ENCODE assay signal across 28 cellular contexts in genomic region chr10:85032981-85033380, GRCh38.
"Had no signal": no experiment of that assay in that cellular context is flagged by ENCODE, and none has a peak within 500 bp of the region (broad histone marks: within the 10 kb centered on the region; RNA-seq: fewer than 3 reads in every experiment).

No MANE protein-coding gene starts in this region.

- H3K9me3 ChIP-seq: lower lobe of right lung, neutrophil, testis, upper lobe of right lung had no signal

- DNase-seq: hypothalamus; immature natural killer cell; kidney; left colon; left lung; lower lobe of right lung; mesendoderm; naive B cell; natural killer cell; nephron progenitor cell; occipital lobe; retina; right cardiac atrium; stimulated activated CD4-positive, alpha-beta T cell treated with anti-CD3 and anti-CD28 coated beads, Interleukin-12 subunit alpha, Interleukin-12 subunit beta, amount 100 ng/mL, for 4 hours; stimulated activated CD4-positive, alpha-beta T cell treated with anti-CD3 and anti-CD28 coated beads, Interleukin-15, amount 100 ng/mL, for 24 hours; stimulated activated CD4-positive, alpha-beta T cell treated with anti-CD3 and anti-CD28 coated beads, Interleukin-2, amount 100 ng/mL, for 24 hours; stimulated activated CD4-positive, alpha-beta T cell treated with anti-CD3 and anti-CD28 coated beads, Interleukin-4, amount 100 ng/mL, for 1 hour; stimulated activated naive B cell treated with anti-CD40 and anti-IgM and Interleukin-4, amounts not matched to agents 10 μg/mL and 1 μg/mL and 100 μg/mL, for 72 hours; stimulated activated naive CD8-positive, alpha-beta T cell treated with anti-CD3 and anti-CD28 coated beads, Interleukin-15, Interleukin-2, amounts not matched to agents 100 U/mL and 50 U/mL, for 24 hours; stomach; testis; tibial artery; trophoblast cell; upper lobe of right lung had no signal

- H3K27ac ChIP-seq: left lung, lower lobe of right lung, neural progenitor cell, neutrophil, parathyroid adenoma, skin epidermis, stomach, testis, tibial artery, upper lobe of right lung had no signal

- H3K4me3 ChIP-seq: left lung, lower lobe of right lung, neural progenitor cell, skin epidermis, stomach, testis, tibial artery, upper lobe of right lung had no signal

- H3K27me3 ChIP-seq: left lung, neural progenitor cell, neutrophil, stomach, testis, tibial artery, upper lobe of right lung had no signal

- H3K36me3 ChIP-seq: left lung, lower lobe of right lung, neural progenitor cell, neutrophil, stomach, tibial artery, upper lobe of right lung had no signal

- H3K4me1 ChIP-seq: left lung, lower lobe of right lung, neural progenitor cell, parathyroid adenoma, stomach, testis, tibial artery, upper lobe of right lung had no signal
